In the genomic region with DNA sequence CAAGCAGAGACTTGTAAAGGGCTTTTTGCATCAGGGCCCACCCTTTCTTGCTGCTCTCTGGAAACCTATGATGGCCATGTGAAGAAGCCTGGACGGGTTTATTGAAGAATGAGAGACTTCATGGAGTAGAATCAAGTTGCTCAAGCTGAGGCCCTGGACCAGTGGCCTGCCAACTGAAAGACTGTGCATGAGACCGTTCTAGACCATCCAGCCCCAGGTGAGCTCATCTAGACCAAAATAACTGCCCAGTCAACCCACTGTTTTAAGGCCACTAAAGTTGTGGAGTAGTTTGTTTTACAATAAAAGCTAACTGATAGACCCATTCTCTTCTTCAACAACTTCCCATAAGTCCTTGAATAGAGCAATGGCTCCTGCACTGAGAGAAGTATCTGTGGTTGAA, we compare ENCODE assay signal across 28 cellular contexts. TPM values are rescaled to one million over a fixed set of nuclear protein-coding genes. Genes with fewer than 3 reads are reported as not detected.
"Had no signal": no experiment of that assay in that cellular context is flagged by ENCODE, and none has a peak within 500 bp of the region (broad histone marks: within the 10 kb centered on the region; RNA-seq: fewer than 3 reads in every experiment).

No MANE protein-coding gene starts in this region.

- H3K27me3 ChIP-seq: esophagus squamous epithelium, gastroesophageal sphincter, heart left ventricle, hepatocyte had no signal

- H3K4me3 ChIP-seq: coronary artery, esophagus squamous epithelium, gastroesophageal sphincter, heart left ventricle, hepatocyte, left ventricle myocardium inferior, lower lobe of right lung, mucosa of descending colon had no signal

- H3K27ac Mint-ChIP-seq: dendritic cell treated with granulocyte-macrophage colony-stimulating factor and Interleukin-4, amounts not matched to agents 40 ng/mL and 50 ng/mL, for 4 days; effector memory CD8-positive, alpha-beta T cell; endodermal cell; immature natural killer cell; mesothelial cell of epicardium; naive thymus-derived CD4-positive, alpha-beta T cell had no signal

- H2AFZ ChIP-seq: hepatocyte had no signal

- H3K27ac ChIP-seq: coronary artery, epithelial cell of prostate, esophagus squamous epithelium, gastroesophageal sphincter, heart left ventricle, hepatocyte, left ventricle myocardium inferior, lower lobe of right lung had no signal

- H3K9me3 Mint-ChIP-seq: dendritic cell treated with granulocyte-macrophage colony-stimulating factor and Interleukin-4, amounts not matched to agents 40 ng/mL and 50 ng/mL, for 4 days; effector memory CD8-positive, alpha-beta T cell; endodermal cell; immature natural killer cell; mesothelial cell of epicardium had no signal

- H3K4me3 Mint-ChIP-seq: dendritic cell treated with granulocyte-macrophage colony-stimulating factor and Interleukin-4, amounts not matched to agents 40 ng/mL and 50 ng/mL, for 4 days; effector memory CD8-positive, alpha-beta T cell; endodermal cell; immature natural killer cell; mesothelial cell of epicardium; naive thymus-derived CD4-positive, alpha-beta T cell had no signal

- H3K36me3 Mint-ChIP-seq: mesothelial cell of epicardium; naive thymus-derived CD4-positive, alpha-beta T cell had no signal

- H3K4me1 ChIP-seq: esophagus squamous epithelium had no signal

- H3K9me3 ChIP-seq: esophagus squamous epithelium, gastroesophageal sphincter, heart left ventricle, left ventricle myocardium inferior, lower lobe of right lung, mucosa of descending colon had no signal

- H3K79me2 ChIP-seq: hepatocyte had no signal

- H3K4me2 ChIP-seq: hepatocyte had no signal

- H3K36me3 ChIP-seq: esophagus squamous epithelium, gastroesophageal sphincter, heart left ventricle, left ventricle myocardium inferior, lower lobe of right lung had no signal

- DNase-seq: effector CD8-positive, alpha-beta T cell; effector memory CD8-positive, alpha-beta T cell; endodermal cell; erythroblast; esophagus squamous epithelium; foreskin fibroblast; foreskin melanocyte; heart left ventricle; hypothalamus; immature natural killer cell; islet precursor cell; kidney; kidney glomerular epithelial cell; left colon; left ventricle myocardium inferior; lower lobe of right lung; mesenchymal stem cell; mucosa of descending colon; naive thymus-derived CD4-positive, alpha-beta T cell had no signal

- FAIRE-seq: endometrium, kidney had no signal

- H3K4me1 Mint-ChIP-seq: endodermal cell, immature natural killer cell had no signal

- ATAC-seq: effector memory CD8-positive, alpha-beta T cell; esophagus mucosa; gastroesophageal sphincter; heart left ventricle; left colon; left lobe of liver; lower lobe of right lung; mucosa of descending colon; naive thymus-derived CD4-positive, alpha-beta T cell had no signal

- H3K27me3 Mint-ChIP-seq: effector memory CD8-positive, alpha-beta T cell had no signal

RNA-seq across cellular contexts. Expression of gene ENAH, which starts 11.8 kb away (rescaled TPM):
- polyA plus RNA-seq: naive thymus-derived CD4-positive, alpha-beta T cell had no signal
